ENCODE assay signal across 8 cellular contexts in the genomic region with DNA sequence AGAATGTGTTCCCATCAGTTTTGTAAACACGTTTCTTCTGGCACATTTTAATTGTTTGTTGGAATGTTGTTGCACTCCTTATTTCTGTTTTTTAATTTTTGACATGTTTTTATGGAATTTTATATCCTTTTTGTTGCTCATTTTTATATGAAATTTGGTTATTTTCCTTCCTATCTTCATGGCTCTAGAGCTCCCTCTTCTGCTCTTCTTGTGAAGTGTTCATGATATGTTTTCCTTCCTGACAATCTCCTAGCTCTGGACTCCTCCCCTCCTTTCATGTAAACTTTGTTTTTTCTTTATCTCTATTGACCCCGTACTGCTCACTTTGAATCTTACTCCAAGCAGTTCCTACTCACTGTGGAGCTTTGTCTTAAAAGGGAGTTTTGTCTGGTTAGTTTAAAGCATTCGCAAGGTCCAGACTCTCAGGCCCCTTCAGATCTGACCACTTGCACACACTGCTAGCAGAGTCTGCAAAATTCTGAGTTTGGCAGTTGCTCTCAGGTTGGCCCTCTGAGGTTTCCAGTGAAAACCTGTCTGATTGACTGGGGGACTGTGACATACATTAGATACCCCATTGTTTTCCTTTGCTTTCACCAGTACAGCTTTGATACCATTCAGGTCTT.
DNase-seq lines count a peak whose midpoint lies in the region; ATAC-seq, FAIRE-seq and TF ChIP-seq lines count a peak whose summit lies in the region.

No MANE protein-coding gene starts in this region.

- H3K4me2 ChIP-seq in DOHH2 (ENCODE audit: low read length): no peak overlapping the region

- H3K27me3 ChIP-seq in DOHH2 (ENCODE audit: control insufficient read depth, low read length): peaks cover 7% of the 10 kb centered on the region; the same call in 1 of the 2 replicates

- no peak overlapping the region for H3K27ac Mint-ChIP-seq in glutamatergic neuron (ENCODE audit: unreplicated experiment)

- POLR2A ChIA-PET in RWPE1 (lab: Yijun Ruan, JAX; ENCODE audit: low non-redundant PET): interaction anchor here (0.5 kb wide), 1 partner anchor 1831 kb away, joined by 3 read pairs; no protein-coding TSS in a partner anchor

- H4K20me1 ChIP-seq in DOHH2 (ENCODE audit: control insufficient read depth, insufficient read depth, low read depth, low read length): no peaks in the 10 kb centered on the region

- TF ChIP-seq CTCF in DOHH2 (IDR thresholded peaks at IDR 0.05; ENCODE audit: low read depth, low read length, poor library complexity, severe bottlenecking) (peak; percentile 67), RWPE1 (conservative IDR thresholded peaks at IDR 0.05; ENCODE audit: low read depth) (peak; percentile 38), glutamatergic neuron (IDR thresholded peaks at IDR 0.05; ENCODE audit: partially characterized antibody, unreplicated experiment) (peak; percentile 65)

- H3K9me2 ChIP-seq in DOHH2 (replicated peaks; ENCODE audit: control insufficient read depth, low read length): no peaks in the 10 kb centered on the region

- H3K79me2 ChIP-seq in DOHH2 (ENCODE audit: control insufficient read depth, low read length): no peaks in the 10 kb centered on the region

- FAIRE-seq in HTR-8/SVneo (lab: Jason Lieb, UNC): no peak

- no peaks in the 10 kb centered on the region for H3K4me1 Mint-ChIP-seq in glutamatergic neuron (ENCODE audit: low read depth, unreplicated experiment)

- peak; percentile 53 for ATAC-seq in HG02870 (IDR thresholded peaks at IDR 0.05; ENCODE audit: unreplicated experiment)

- H3K27me3 Mint-ChIP-seq in glutamatergic neuron (ENCODE audit: unreplicated experiment): no peaks in the 10 kb centered on the region

- H3K4me1 ChIP-seq in DOHH2 (ENCODE audit: control insufficient read depth, low read length): no peaks in the 10 kb centered on the region

- H3K36me3 Mint-ChIP-seq in glutamatergic neuron (ENCODE audit: unreplicated experiment): no peaks in the 10 kb centered on the region

- CTCF ChIA-PET in RWPE1 (lab: Yijun Ruan, JAX): interaction anchor here (0.6 to 1.0 kb wide), 2 partner anchors 13 to 529 kb away, joined by 3 to 6 read pairs; no protein-coding TSS in a partner anchor

- H3K4me3 ChIP-seq in DOHH2 (ENCODE audit: low read length): no peak overlapping the region

- no peaks in the 10 kb centered on the region for H3K36me3 ChIP-seq in DOHH2 (ENCODE audit: control insufficient read depth, low read length)

- DNase-seq in RWPE1 (ENCODE audit: low spot score) (peak; percentile 8), glutamatergic neuron (no peak), HTR-8/SVneo (ENCODE audit: insufficient read length, low spot score) (no peak), activated gamma-delta T cell (lab: John Stamatoyannopoulos, UW) (no peak), T-helper 9 cell (no peak), nucleus accumbens (lab: John Stamatoyannopoulos, UW) (no peak)

- H3K9me3 ChIP-seq in DOHH2 (ENCODE audit: control insufficient read depth, insufficient read depth, low read length): no peaks in the 10 kb centered on the region

- no peak overlapping the region for H3K4me3 Mint-ChIP-seq in glutamatergic neuron (ENCODE audit: unreplicated experiment)

- H3K27ac ChIP-seq in DOHH2 (ENCODE audit: low read depth, low read length) (no peak overlapping the region), RWPE1 (no peak overlapping the region)

- H3K9me3 Mint-ChIP-seq in glutamatergic neuron (ENCODE audit: unreplicated experiment): no peaks in the 10 kb centered on the region

- H3F3A ChIP-seq in DOHH2 (ENCODE audit: control insufficient read depth, insufficient read depth): no peaks in the 10 kb centered on the region
